8 cellular contexts compared by ENCODE assay signal in genomic region chr11:116217006-116217405, GRCh38.
DNase-seq lines count a peak whose midpoint lies in the region; ATAC-seq and TF ChIP-seq lines count a peak whose summit lies in the region.

No MANE protein-coding gene starts in this region.

- ATAC-seq in esophagus mucosa (peak; percentile 73), GM21367 (IDR thresholded peaks at IDR 0.05; ENCODE audit: unreplicated experiment) (no peak), HG02840 (IDR thresholded peaks at IDR 0.05; ENCODE audit: low FRiP score, unreplicated experiment) (no peak)

- DNase-seq in AG04449 (ENCODE audit: low read depth, low spot score) (no peak), ELF-1 (ENCODE audit: low read depth, low spot score) (peak; percentile 63), OCI-M1 (lab: John Stamatoyannopoulos, UW) (peak; percentile 64), prostate gland (ENCODE audit: low spot score) (peak; percentile 11), DMS79 (lab: John Stamatoyannopoulos, UW) (no peak)

- H3K9me3 ChIP-seq in prostate gland = no peaks in the 10 kb centered on the region

- CTCF ChIA-PET in AG04449 (lab: Yijun Ruan, JAX) = interaction anchor here (0.8 to 3.7 kb wide), 8 partner anchors 8 to 883 kb away, joined by 3 to 24 read pairs (median 5); no protein-coding TSS in a partner anchor

- no peak overlapping the region for H3K27ac ChIP-seq in prostate gland

- intact Hi-C loops in prostate gland (cut with DNase I) = no loop called here

- H3K27me3 ChIP-seq in prostate gland (replicated peaks; ENCODE audit: insufficient read depth) = no peaks in the 10 kb centered on the region

- H3K4me3 ChIP-seq in AG04449 (ENCODE audit: low read depth, low read length) = no peak overlapping the region
- no peak overlapping the region for H3K4me3 ChIP-seq in prostate gland

- TF ChIP-seq CTCF in AG04449 (IDR thresholded peaks at IDR 0.05; ENCODE audit: insufficient read depth, low read length, missing control alignments) = peak; percentile 62
- TF ChIP-seq CTCF in prostate gland (IDR thresholded peaks at IDR 0.05) = peak in 2 of 4 experiments; percentile 45 to 47

- POLR2A ChIA-PET in AG04449 (lab: Yijun Ruan, JAX) = no interaction called here

- no peak for TF ChIP-seq POLR2A in prostate gland (IDR thresholded peaks at IDR 0.05)

- no peaks in the 10 kb centered on the region for H3K36me3 ChIP-seq in prostate gland

- WGBS in prostate gland = 16% methylated on average over 6 of the region's 6 CpGs

- H3K4me1 ChIP-seq in prostate gland (replicated peaks) = no peaks in the 10 kb centered on the region

Comparison
In these comparisons a context has a peak if more than half of its experiments do, and no peak if none do; other contexts are left out.
1. DNase-seq: peak in ELF-1 (single experiment), OCI-M1 (single experiment) and prostate gland (single experiment); none in AG04449 (single experiment) and DMS79 (single experiment).